Comparison of ENCODE assay signal across 24 cellular contexts in genomic region chr20:46261456-46262253, GRCh38. TPM values are rescaled to one million over a fixed set of nuclear protein-coding genes. Genes with fewer than 3 reads are reported as not detected.
DNase-seq lines count a peak whose midpoint lies in the region; ATAC-seq, FAIRE-seq and TF ChIP-seq lines count a peak whose summit lies in the region.
"Had no signal": no experiment of that assay in that cellular context is flagged by ENCODE, and none has a peak within 500 bp of the region (broad histone marks: within the 10 kb centered on the region; RNA-seq: fewer than 3 reads in every experiment).

No MANE protein-coding gene starts in this region.

- BruUV-seq in GM12878 (replicated peaks; lab: Mats Ljungman, UMichigan) = no TSS peak

- WGBS in GM12878 (ENCODE audit: insufficient coverage, insufficient replicate concordance, low lambda C conversion rate, missing lambda C conversion rate) = 17% methylated on average over 12 of the region's 12 CpGs

- no peak for DNase-seq in Right ventricle myocardium superior
- no peak for DNase-seq in left ventricle myocardium superior
- peak; percentile 15 for DNase-seq in NCI-H1092 (lab: John Stamatoyannopoulos, UW)
- no peak for DNase-seq in GM12878 (ENCODE audit: low read depth, low spot score)
- DNase-seq in midbrain (lab: John Stamatoyannopoulos, UW) = no peak
- no peak for DNase-seq in sciatic nerve (ENCODE audit: low spot score)
- DNase-seq: activated naive CD4-positive, alpha-beta T cell treated with anti-CD3 and anti-CD28 coated beads, Interleukin-2, amount 50 U/mL, for 16 hours; CD4-positive, CD25-positive, alpha-beta regulatory T cell; endodermal cell; GF-D8; immature natural killer cell; Karpas-422; stimulated activated CD4-positive, alpha-beta T cell treated with anti-CD3 and anti-CD28 coated beads, Interleukin-4, amount 100 ng/mL, for 24 hours; stimulated activated naive B cell treated with anti-CD40 and anti-IgM and Interleukin-4, amounts not matched to agents 10 μg/mL and 1 μg/mL and 100 μg/mL, for 72 hours; uterus had no signal

- no peak overlapping the region for H3K9ac ChIP-seq in GM12878 (ENCODE audit: control insufficient read depth, insufficient read depth, low read length)

- no peaks in the 10 kb centered on the region for H3K36me3 Mint-ChIP-seq in activated T-helper 17 cell treated with anti-CD3 and anti-CD28 coated beads, Interleukin-2, amount 50 U/mL, for 72 hours (ENCODE audit: low read depth)
- H3K36me3 Mint-ChIP-seq: CD4-positive, CD25-positive, alpha-beta regulatory T cell; immature natural killer cell; natural killer cell treated with Interleukin-12 subunit alpha and Interleukin-12 subunit beta and Interleukin-15 and Interleukin-18, amount 100 ng/mL, for 72 hours; WTC11 had no signal

- H4K20me1 ChIP-seq in GM12878 (ENCODE audit: control insufficient read depth, insufficient read depth) = no peaks in the 10 kb centered on the region

- H3K36me3 ChIP-seq in GM12878 (ENCODE audit: control insufficient read depth in 2 of 2, insufficient read depth in 2 of 2, low read length in 1 of 2) = no peaks in the 10 kb centered on the region
- H3K36me3 ChIP-seq: esophagus muscularis mucosa, uterus had no signal

- no peak for TF ChIP-seq RAD21 in GM12878 (IDR thresholded peaks at IDR 0.05; ENCODE audit: insufficient read depth, low read depth, low read length)

- peaks cover 36% of the 10 kb centered on the region for H3K27me3 Mint-ChIP-seq in activated T-helper 17 cell treated with anti-CD3 and anti-CD28 coated beads, Interleukin-2, amount 50 U/mL, for 72 hours

- no peaks in the 10 kb centered on the region for H3K9me3 ChIP-seq in GM12878 (replicated peaks; ENCODE audit: control insufficient read depth, insufficient read depth, low read length)
- H3K9me3 ChIP-seq: esophagus muscularis mucosa, uterus had no signal

- no peak overlapping the region for H3K27ac ChIP-seq in GM12878 (ENCODE audit: control insufficient read depth, insufficient read depth)
- H3K27ac ChIP-seq: esophagus muscularis mucosa, uterus had no signal

- H3K4me1 ChIP-seq in GM12878 (ENCODE audit: control insufficient read depth, insufficient read depth, low read length) = no peaks in the 10 kb centered on the region
- H3K4me1 ChIP-seq: esophagus muscularis mucosa, uterus had no signal

- RAD21 ChIA-PET in GM12878 (lab: Charles Lee; ENCODE audit: unreplicated experiment) = no interaction called here

- H3K79me2 ChIP-seq in GM12878 (ENCODE audit: control insufficient read depth, insufficient read depth, low read length) = no peaks in the 10 kb centered on the region

- CTCF ChIA-PET in GM12878 (lab: Yijun Ruan, JAX) = interaction anchor here (1.0 kb wide), 1 partner anchor 22 kb away, joined by 3 read pairs; no protein-coding TSS in a partner anchor

- H3K4me3 ChIP-seq in GM12878 = no peak overlapping the region
- H3K4me3 ChIP-seq: esophagus muscularis mucosa, uterus had no signal

- H2AFZ ChIP-seq in GM12878 (ENCODE audit: control insufficient read depth, low read depth, low read length) = no peak overlapping the region

- SMC1A ChIA-PET in GM12878 (lab: Charles Lee; ENCODE audit: uncharacterized antibody, unreplicated experiment) = no interaction called here

- TF ChIP-seq POLR2A in GM12878 (IDR thresholded peaks at IDR 0.05; ENCODE audit: low read depth, low read length) = no peak

- TF ChIP-seq CTCF in GM12878 (IDR thresholded peaks at IDR 0.05 in 2 of 3, conservative IDR thresholded peaks at IDR 0.05 in 1 of 3; ENCODE audit: control insufficient read depth in 2 of 3, extremely low read depth in 1 of 3, insufficient read depth in 1 of 3, low read depth in 3 of 3, low read length in 3 of 3) = no peak

- in situ Hi-C loops in GM12878 (cut with MboI) = no loop called here

- ATAC-seq in Right ventricle myocardium superior (ENCODE audit: poor library complexity) (peak; percentile 30), left ventricle myocardium superior (no peak), GM12878 (no peak), sciatic nerve (no peak)
- ATAC-seq in activated T-helper 17 cell treated with anti-CD3 and anti-CD28 coated beads, Interleukin-2, amount 50 U/mL, for 72 hours (replicated peaks) = no peak
- ATAC-seq: natural killer cell treated with Interleukin-12 subunit alpha and Interleukin-12 subunit beta and Interleukin-15 and Interleukin-18, amount 100 ng/mL, for 72 hours; stimulated activated naive B cell treated with anti-CD40 and anti-IgM and Interleukin-4, amounts not matched to agents 10 μg/mL and 1 μg/mL and 100 μg/mL, for 72 hours; WTC11 had no signal

- intact Hi-C loops in Right ventricle myocardium superior (cut with DNase I) (no loop called here), left ventricle myocardium superior (cut with micrococcal nuclease) (no loop called here), GM12878 (cut with micrococcal nuclease; ENCODE audit: unreplicated experiment) (no loop called here), sciatic nerve (cut with DNase I) (no loop called here)

- no peak overlapping the region for H3K4me3 Mint-ChIP-seq in activated T-helper 17 cell treated with anti-CD3 and anti-CD28 coated beads, Interleukin-2, amount 50 U/mL, for 72 hours
- H3K4me3 Mint-ChIP-seq: CD4-positive, CD25-positive, alpha-beta regulatory T cell; endodermal cell; immature natural killer cell; natural killer cell treated with Interleukin-12 subunit alpha and Interleukin-12 subunit beta and Interleukin-15 and Interleukin-18, amount 100 ng/mL, for 72 hours; stimulated activated naive B cell treated with anti-CD40 and anti-IgM and Interleukin-4, amounts not matched to agents 10 μg/mL and 1 μg/mL and 100 μg/mL, for 72 hours; WTC11 had no signal

- 0 out of 4 replicates have a peak, but pooled peaks cover 0 to 1% of the 10 kb centered on the region in 2 experiments for H3K27me3 ChIP-seq in GM12878 (replicated peaks in 1 of 2; ENCODE audit: control insufficient read depth in 2 of 2, insufficient read depth in 2 of 2, low read length in 1 of 2)
- H3K27me3 ChIP-seq: uterus had no signal

- no peak overlapping the region for H3K27ac Mint-ChIP-seq in activated T-helper 17 cell treated with anti-CD3 and anti-CD28 coated beads, Interleukin-2, amount 50 U/mL, for 72 hours
- H3K27ac Mint-ChIP-seq: CD4-positive, CD25-positive, alpha-beta regulatory T cell; endodermal cell; immature natural killer cell; natural killer cell treated with Interleukin-12 subunit alpha and Interleukin-12 subunit beta and Interleukin-15 and Interleukin-18, amount 100 ng/mL, for 72 hours; stimulated activated naive B cell treated with anti-CD40 and anti-IgM and Interleukin-4, amounts not matched to agents 10 μg/mL and 1 μg/mL and 100 μg/mL, for 72 hours; WTC11 had no signal

- POLR2A ChIA-PET in GM12878 (lab: Charles Lee) = no interaction called here

- no peak overlapping the region for H3K4me2 ChIP-seq in GM12878 (ENCODE audit: control insufficient read depth, insufficient read depth)

- TF ChIP-seq EP300 in GM12878 (IDR thresholded peaks at IDR 0.05; ENCODE audit: borderline replicate concordance in 1 of 2, control insufficient read depth in 1 of 2, low read depth in 2 of 2, low read length in 2 of 2) = no peak

- no peaks in the 10 kb centered on the region for H3K4me1 Mint-ChIP-seq in activated T-helper 17 cell treated with anti-CD3 and anti-CD28 coated beads, Interleukin-2, amount 50 U/mL, for 72 hours
- H3K4me1 Mint-ChIP-seq: CD4-positive, CD25-positive, alpha-beta regulatory T cell; endodermal cell; immature natural killer cell; stimulated activated naive B cell treated with anti-CD40 and anti-IgM and Interleukin-4, amounts not matched to agents 10 μg/mL and 1 μg/mL and 100 μg/mL, for 72 hours; WTC11 had no signal

- no peaks in the 10 kb centered on the region for H3K9me3 Mint-ChIP-seq in activated T-helper 17 cell treated with anti-CD3 and anti-CD28 coated beads, Interleukin-2, amount 50 U/mL, for 72 hours
- H3K9me3 Mint-ChIP-seq: endodermal cell; immature natural killer cell; natural killer cell treated with Interleukin-12 subunit alpha and Interleukin-12 subunit beta and Interleukin-15 and Interleukin-18, amount 100 ng/mL, for 72 hours had no signal

- FAIRE-seq in GM12878 (lab: Jason Lieb, UNC) = no peak
- FAIRE-seq: bronchial epithelial cell, frontal cortex, GM18507 had no signal

TF ChIP-seq in GM12878, 131 proteins besides CTCF, POLR2A, EP300 and RAD21 (continues in another document):
- TF ChIP-seq BRCA1 (IDR thresholded peaks at IDR 0.05; ENCODE audit: low read depth, low read length) (no peak), TCF7 (IDR thresholded peaks at IDR 0.05; ENCODE audit: borderline replicate concordance) (no peak), POLR2AphosphoS2 (IDR thresholded peaks at IDR 0.05; ENCODE audit: low read depth, low read length) (no peak), FOXM1 (IDR thresholded peaks at IDR 0.05; ENCODE audit: low read depth, low read length) (no peak)

RNA-seq across cellular contexts. Expression of gene CDH22, which starts 46.6 kb away (rescaled TPM):
- total RNA-seq in Right ventricle myocardium superior (5.5 TPM), left ventricle myocardium superior (2.3 TPM), GM12878 (2014; rRNA removed) (not detected in 2 replicates), GM12878 (2014; rRNA removed; fragmentation: Illumina TruSeq; extraction: Trizol) (not detected in 2 replicates), GM12878 (2021) (not detected in 2 replicates), sciatic nerve (0.40 TPM)
- not detected in 2 replicates for total RNA-seq in GM12878 (2013; cell fraction: nucleolus; rRNA removed)
- not detected for polyA plus RNA-seq in GM12878 (2011; ENCODE audit: low read depth)
- polyA plus RNA-seq in GM12878 (2011; rRNA removed) (not detected in 2 replicates), GM12878 (2014; fragmentation: Illumina TruSeq; extraction: Trizol) (not detected in 2 replicates), GM12878 (2014; fragmentation: Nextera tagmentation; extraction: Ambion mirVana) (not detected), GM12878 (2014; rRNA removed) (not detected in 2 replicates), GM12878 (2016; fragmentation: Nextera tagmentation; extraction: Ambion mirVana) (not detected)
- polyA plus RNA-seq in GM12878 (2011; cell fraction: cytosol; rRNA removed) = 0.01 TPM in 1 of 2 replicates, not detected in the other
- polyA plus RNA-seq in GM12878 (2011; cell fraction: nucleus; rRNA removed) = 0.03 TPM in 1 of 2 replicates, not detected in the other
- polyA plus RNA-seq in GM12878 (2012) = not detected in 2 replicates
- not detected in 2 replicates for polyA minus RNA-seq in GM12878 (2011; rRNA and poly(A)+ RNA removed)
- not detected in 2 replicates for polyA minus RNA-seq in GM12878 (2011; cell fraction: cytosol; rRNA and poly(A)+ RNA removed)
- polyA minus RNA-seq in GM12878 (2011; cell fraction: nucleus; rRNA and poly(A)+ RNA removed) = not detected in 2 replicates
- total RNA-seq in activated T-helper 17 cell treated with anti-CD3 and anti-CD28 coated beads, Interleukin-2, amount 50 U/mL, for 72 hours = not detected
- total RNA-seq: bronchial epithelial cell; CD4-positive, CD25-positive, alpha-beta regulatory T cell; HT1080; natural killer cell treated with Interleukin-12 subunit alpha and Interleukin-12 subunit beta and Interleukin-15 and Interleukin-18, amount 100 ng/mL, for 72 hours; osteocyte had no signal
- polyA plus RNA-seq: CD4-positive, CD25-positive, alpha-beta regulatory T cell; immature natural killer cell had no signal
